7 cellular contexts compared by ENCODE assay signal in genomic region chr14:67600562-67600974, GRCh38. TPM values are rescaled to one million over a fixed set of nuclear protein-coding genes. Genes with fewer than 3 reads are reported as not detected.
A peak's percentile ranks its signal among the peaks of the same experiment; 100 is the strongest.
DNase-seq lines count a peak whose midpoint lies in the region; ATAC-seq and TF ChIP-seq lines count a peak whose summit lies in the region.
"Not testable (repeated sequence)": the region's sequence is repeated elsewhere in the genome, so short reads cannot be mapped to it uniquely, and the experiment has no call there.

No MANE protein-coding gene starts in this region.

- WGBS in smooth muscle cell (ENCODE audit: low lambda C conversion rate): 89% methylated on average over 21 of the region's 21 CpGs

- not testable (repeated sequence) for H3F3A ChIP-seq in OCI-LY1 (ENCODE audit: insufficient read depth, low read length); smooth muscle cell (ENCODE audit: low read depth)

- peak overlapping the region; percentile 95 to 97 for H3K4me3 Mint-ChIP-seq in activated T-cell treated with anti-CD3 and anti-CD28 coated beads, Interleukin-2, amount 50 U/mL, for 72 hours
- H3K4me3 Mint-ChIP-seq in naive B cell: peak overlapping the region; percentile 95 to 98 (median 96)

- not testable (repeated sequence) for H3K36me3 ChIP-seq in OCI-LY1 (ENCODE audit: insufficient read depth, low read length); right atrium auricular region; smooth muscle cell (ENCODE audit: low read depth)

- H3K9me3 ChIP-seq in OCI-LY1 (ENCODE audit: low read length); right atrium auricular region; smooth muscle cell (replicated peaks; ENCODE audit: low read depth): not testable (repeated sequence)

- H3K27me3 ChIP-seq in OCI-LY1 (ENCODE audit: insufficient read depth, low read length); right atrium auricular region; smooth muscle cell (ENCODE audit: low read depth): not testable (repeated sequence)

- H3K4me3 ChIP-seq in OCI-LY1 (ENCODE audit: low read depth, low read length, poor library complexity, severe bottlenecking): peak overlapping the region; percentile 96
- peak overlapping the region; percentile 89 to 92 for H3K4me3 ChIP-seq in right atrium auricular region
- H3K4me3 ChIP-seq in smooth muscle cell: peak overlapping the region; percentile 83

- not testable (repeated sequence) for DNase-seq in activated T-cell treated with anti-CD3 and anti-CD28 coated beads, Interleukin-2, amount 50 U/mL, for 72 hours; naive B cell; smooth muscle cell (lab: John Stamatoyannopoulos, UW; ENCODE audit: unreplicated experiment)
- peak; percentile 51 for DNase-seq in right atrium auricular region (ENCODE audit: low spot score)

- not testable (repeated sequence) for H3K27me3 Mint-ChIP-seq in activated T-cell treated with anti-CD3 and anti-CD28 coated beads, Interleukin-2, amount 50 U/mL, for 72 hours (ENCODE audit: low read depth); naive B cell

- H4K20me1 ChIP-seq in OCI-LY1 (ENCODE audit: insufficient read depth, low read length); smooth muscle cell (ENCODE audit: low read depth): not testable (repeated sequence)

- not testable (repeated sequence) for H3K9me2 ChIP-seq in OCI-LY1 (ENCODE audit: low read depth, low read length)

- peaks cover 37% of the 10 kb centered on the region for H3K4me1 Mint-ChIP-seq in activated T-cell treated with anti-CD3 and anti-CD28 coated beads, Interleukin-2, amount 50 U/mL, for 72 hours (ENCODE audit: low read depth)
- peaks cover 40 to 66% (median 63%) of the 10 kb centered on the region in 3 donors for H3K4me1 Mint-ChIP-seq in naive B cell

- H3K27ac ChIP-seq in OCI-LY1 (ENCODE audit: low read depth, low read length, poor library complexity, severe bottlenecking) (peak overlapping the region; percentile 16), cingulate gyrus (ENCODE audit: low read depth, low read length) (peak overlapping the region; percentile 90), right atrium auricular region (peak overlapping the region; percentile 94 to 95)
- H3K27ac ChIP-seq in smooth muscle cell (ENCODE audit: low read depth): not testable (repeated sequence)

- H3K4me1 ChIP-seq in OCI-LY1 (ENCODE audit: insufficient read depth, low read length, severe bottlenecking) (peaks cover 33% of the 10 kb centered on the region), right atrium auricular region (peaks cover 0 to 13% of the 10 kb centered on the region in 2 donors)
- H3K4me1 ChIP-seq in smooth muscle cell (ENCODE audit: low read depth): not testable (repeated sequence)

- TF ChIP-seq CTCF in OCI-LY1 (IDR thresholded peaks at IDR 0.05; ENCODE audit: low read length); right atrium auricular region (IDR thresholded peaks at IDR 0.05); smooth muscle cell (IDR thresholded peaks at IDR 0.05; ENCODE audit: borderline replicate concordance, insufficient read depth, poor library complexity, severe bottlenecking): not testable (repeated sequence)

- H3K4me2 ChIP-seq in OCI-LY1 (ENCODE audit: low read length) (peak overlapping the region; percentile 99), smooth muscle cell (peak overlapping the region; percentile 91)

- not testable (repeated sequence) for H3K27ac Mint-ChIP-seq in activated T-cell treated with anti-CD3 and anti-CD28 coated beads, Interleukin-2, amount 50 U/mL, for 72 hours
- H3K27ac Mint-ChIP-seq in naive B cell: peak overlapping the region; percentile 90 to 99 (median 97)

- peaks cover 11% of the 10 kb centered on the region for H3K79me2 ChIP-seq in OCI-LY1 (ENCODE audit: insufficient read depth, low read length)
- H3K79me2 ChIP-seq in smooth muscle cell (ENCODE audit: low read depth): not testable (repeated sequence)

- H3K9me3 Mint-ChIP-seq in activated T-cell treated with anti-CD3 and anti-CD28 coated beads, Interleukin-2, amount 50 U/mL, for 72 hours; naive B cell: not testable (repeated sequence)

- ATAC-seq in GM18907 (IDR thresholded peaks at IDR 0.05; ENCODE audit: unreplicated experiment): peak; percentile 2
- not testable (repeated sequence) for ATAC-seq in activated T-cell treated with anti-CD3 and anti-CD28 coated beads, Interleukin-2, amount 50 U/mL, for 72 hours (replicated peaks in 1 of 2)
- ATAC-seq in naive B cell (ENCODE audit: low read depth in 2 of 2): peak; percentile 0 to 1

- H3K36me3 Mint-ChIP-seq in activated T-cell treated with anti-CD3 and anti-CD28 coated beads, Interleukin-2, amount 50 U/mL, for 72 hours (ENCODE audit: insufficient read depth in 2 of 2); naive B cell: not testable (repeated sequence)

- H2AFZ ChIP-seq in OCI-LY1 (ENCODE audit: low read length): not testable (repeated sequence)
- H2AFZ ChIP-seq in smooth muscle cell (ENCODE audit: low read depth): peak overlapping the region; percentile 92

- H3K9ac ChIP-seq in OCI-LY1 (ENCODE audit: low read length); smooth muscle cell (ENCODE audit: low read depth): not testable (repeated sequence)

RNA-seq across cellular contexts. Expression of gene PIGH, which starts 0.5 kb away (rescaled TPM):
- 10 to 100 TPM; 19.7 to 30.4 TPM for total RNA-seq in activated T-cell treated with anti-CD3 and anti-CD28 coated beads, Interleukin-2, amount 50 U/mL, for 72 hours
- total RNA-seq in right atrium auricular region: 10 to 100 TPM; 13.8 to 15.3 TPM
- polyA plus RNA-seq in naive B cell (ENCODE audit: low read depth in 6 of 6): 10 to 100 TPM; 26.2 to 48.4 (median 38.6) TPM
- total RNA-seq in smooth muscle cell: 15.5 and 35.8 TPM in 2 replicates
- polyA plus RNA-seq in smooth muscle cell: 20.6 and 23.7 TPM in 2 replicates

RNA-seq across cellular contexts. Expression of gene ARG2, which starts 19.2 kb away (rescaled TPM):
- total RNA-seq in activated T-cell treated with anti-CD3 and anti-CD28 coated beads, Interleukin-2, amount 50 U/mL, for 72 hours: 10 to 100 TPM in 1 of 2 donors, 1 to 10 TPM in 1; 8.5 to 12.1 TPM
- under 1 TPM in 1 of 2 donors, not detected in 1; 0.59 TPM for total RNA-seq in right atrium auricular region
- polyA plus RNA-seq in naive B cell (ENCODE audit: low read depth in 6 of 6): 1 to 10 TPM in 3 of 6 donors, under 1 TPM in 2, not detected in 1; 0.70 to 1.4 (median 1.1) TPM
- total RNA-seq in smooth muscle cell: 11.3 and 13.4 TPM in 2 replicates
- polyA plus RNA-seq in smooth muscle cell: 11.7 and 18.5 TPM in 2 replicates
